Comparison of ENCODE assay signal across 9 cellular contexts in genomic region chr4:14168919-14169318, GRCh38.
A peak's percentile ranks its signal among the peaks of the same experiment; 100 is the strongest.
DNase-seq lines count a peak whose midpoint lies in the region; FAIRE-seq and TF ChIP-seq lines count a peak whose summit lies in the region.
"Had no signal": no experiment of that assay in that cellular context is flagged by ENCODE, and none has a peak within 500 bp of the region (broad histone marks: within the 10 kb centered on the region; RNA-seq: fewer than 3 reads in every experiment).

No MANE protein-coding gene starts in this region.

- peaks cover 28% of the 10 kb centered on the region for H3K4me1 ChIP-seq in skeletal muscle satellite cell (ENCODE audit: control insufficient read depth, insufficient read depth, low read length)
- H3K4me1 ChIP-seq: Peyer's patch had no signal

- peak; percentile 21 for FAIRE-seq in GM12892 (lab: Jason Lieb, UNC)

- no peak for TF ChIP-seq POLR2A in GM12892 (IDR thresholded peaks at IDR 0.05; ENCODE audit: low read depth, low read length)

- DNase-seq in GM12892 (ENCODE audit: insufficient read length), result no peak
- DNase-seq in HCEC 1CT, result peak; percentile 88
- DNase-seq in NCI-H1092 (lab: John Stamatoyannopoulos, UW), result peak; percentile 78
- peak; percentile 44 for DNase-seq in cerebellum (ENCODE audit: low spot score)
- no peak for DNase-seq in NK-92 (lab: John Stamatoyannopoulos, UW; ENCODE audit: unreplicated experiment)
- no peak for DNase-seq in NCI-H187 (lab: John Stamatoyannopoulos, UW)
- no peak for DNase-seq in NCI-H1048 (lab: John Stamatoyannopoulos, UW)

- peak overlapping the region; percentile 59 for H3K9ac ChIP-seq in skeletal muscle satellite cell (ENCODE audit: low read depth, low read length)

- no peaks in the 10 kb centered on the region for H3K27me3 ChIP-seq in skeletal muscle satellite cell (ENCODE audit: control insufficient read depth, insufficient read depth, low read length)
- H3K27me3 ChIP-seq: Peyer's patch had no signal

- H3K36me3 ChIP-seq in skeletal muscle satellite cell (ENCODE audit: insufficient read depth, low read length), result no peaks in the 10 kb centered on the region
- H3K36me3 ChIP-seq: Peyer's patch had no signal

- H3K4me2 ChIP-seq in skeletal muscle satellite cell (ENCODE audit: low read length), result peak overlapping the region; percentile 51

- no peaks in the 10 kb centered on the region for H3K9me3 ChIP-seq in skeletal muscle satellite cell (replicated peaks; ENCODE audit: low read length)
- H3K9me3 ChIP-seq: Peyer's patch had no signal

- H3K4me3 ChIP-seq in skeletal muscle satellite cell (ENCODE audit: low read length), result no peak overlapping the region
- H3K4me3 ChIP-seq: Peyer's patch had no signal

Comparison
In these comparisons a context has a peak if more than half of its experiments do, and no peak if none do; other contexts are left out.
1. DNase-seq: peak in HCEC 1CT (single experiment), NCI-H1092 (single experiment) and cerebellum (single experiment); none in GM12892 (single experiment), NK-92 (single experiment), NCI-H187 (0 of 2) and NCI-H1048 (single experiment).